8 cellular contexts compared by ENCODE assay signal in genomic region chr3:114121996-114122709, GRCh38. TPM values are rescaled to one million over a fixed set of nuclear protein-coding genes. Genes with fewer than 3 reads are reported as not detected.
DNase-seq lines count a peak whose midpoint lies in the region; ATAC-seq, FAIRE-seq and TF ChIP-seq lines count a peak whose summit lies in the region.

No MANE protein-coding gene starts in this region.

- TF ChIP-seq POLR2A in HepG2 (IDR thresholded peaks at IDR 0.05; ENCODE audit: insufficient read depth in 1 of 2, low read depth in 2 of 2, low read length in 2 of 2), result no peak

- in situ Hi-C loops in HepG2 (cut with HindIII; ENCODE audit: extremely low pct_ligation_motif_present, low pct_unique_long_range_greater_than_20kb), result no loop called here

- H3K79me2 ChIP-seq in HepG2 (ENCODE audit: insufficient read depth, low read length), result no peaks in the 10 kb centered on the region

- H3K27ac ChIP-seq in liver (ENCODE audit: low read depth in 1 of 2, low read length in 2 of 2), result peak overlapping the region in 1 of 2 donors; percentile 26
- H3K27ac ChIP-seq in HepG2 (ENCODE audit: extremely low read length, insufficient read depth, low read length), result no peak overlapping the region
- H3K27ac ChIP-seq in left lung, result peak overlapping the region; percentile 55 to 56
- H3K27ac ChIP-seq in aorta (ENCODE audit: low read depth in 1 of 2, low read length in 2 of 2), result no peak overlapping the region

- 67% methylated on average over 4 of the region's 4 CpGs for WGBS in liver
- 15% methylated on average over 4 of the region's 4 CpGs for whole genome bisulfite sequencing in HepG2 (ENCODE audit: low lambda C conversion rate)
- 50 to 57% methylated on average over 4 of the region's 4 CpGs for WGBS in aorta, 2 donors

- no peaks in the 10 kb centered on the region for H3K4me1 ChIP-seq in liver (ENCODE audit: control insufficient read depth in 4 of 4, insufficient read depth in 4 of 4, low read length in 3 of 4)
- no peaks in the 10 kb centered on the region for H3K4me1 ChIP-seq in HepG2 (ENCODE audit: insufficient read depth, low read length)
- peaks cover 0 to 4% of the 10 kb centered on the region in 2 donors for H3K4me1 ChIP-seq in left lung
- H3K4me1 ChIP-seq in aorta (ENCODE audit: control insufficient read depth in 1 of 2, insufficient read depth in 2 of 2, low read length in 2 of 2), result no peaks in the 10 kb centered on the region

- no peak overlapping the region for H3K4me2 ChIP-seq in HepG2 (ENCODE audit: low read depth, low read length)

- no peak overlapping the region for H2AFZ ChIP-seq in HepG2 (ENCODE audit: low read length)

- H4K20me1 ChIP-seq in HepG2 (ENCODE audit: insufficient read depth, low read length), result no peaks in the 10 kb centered on the region

- no TSS peak for BruUV-seq in HepG2 (replicated peaks; lab: Mats Ljungman, UMichigan)

- H3K27me3 ChIP-seq in liver (ENCODE audit: control insufficient read depth in 4 of 4, insufficient read depth in 4 of 4, low read length in 3 of 4) (peaks cover 0 to 3% (median 0%) of the 10 kb centered on the region in 4 donors), HepG2 (ENCODE audit: control insufficient read depth in 1 of 2, insufficient read depth in 2 of 2, low read length in 2 of 2) (peaks cover 0 to 4% of the 10 kb centered on the region in 2 experiments; a peak in 2 of 5 replicates), bronchial epithelial cell (ENCODE audit: control insufficient read depth, insufficient read depth, low read length) (no peaks in the 10 kb centered on the region), left lung (no peaks in the 10 kb centered on the region), aorta (ENCODE audit: control insufficient read depth in 1 of 2, insufficient read depth in 2 of 2, low read length in 1 of 2) (no peaks in the 10 kb centered on the region)

- H3K9ac ChIP-seq in liver (ENCODE audit: low read depth in 1 of 2, low read length in 2 of 2) (no peak overlapping the region), HepG2 (ENCODE audit: insufficient read depth, low read depth, low read length) (no peak overlapping the region)

- ATAC-seq in HepG2 (no peak), left lung (peak; percentile 88), aorta (ENCODE audit: low FRiP score) (peak; percentile 65)

- intact Hi-C loops in HepG2 (cut with micrococcal nuclease; ENCODE audit: unreplicated experiment) (no loop called here), left lung (cut with DNase I) (no loop called here), aorta (cut with DNase I) (no loop called here)

- POLR2A ChIA-PET in HepG2 (lab: Yijun Ruan, JAX), result no interaction called here

- TF ChIP-seq CTCF in liver (IDR thresholded peaks at IDR 0.05; ENCODE audit: low read depth, low read length, missing input control) (no peak), HepG2 (CRISPR knock-in tag; IDR thresholded peaks at IDR 0.05) (no peak), bronchial epithelial cell (IDR thresholded peaks at IDR 0.05; ENCODE audit: insufficient read depth, low read length, severe bottlenecking) (no peak), left lung (IDR thresholded peaks at IDR 0.05) (no peak)

- H3K9me3 ChIP-seq in liver (ENCODE audit: control insufficient read depth in 4 of 4, low read length in 3 of 4), result no peaks in the 10 kb centered on the region
- H3K9me3 ChIP-seq in HepG2 (ENCODE audit: low read length), result no peaks in the 10 kb centered on the region
- H3K9me3 ChIP-seq in left lung, result no peaks in the 10 kb centered on the region
- H3K9me3 ChIP-seq in aorta (ENCODE audit: control insufficient read depth, low read length), result no peaks in the 10 kb centered on the region

- FAIRE-seq in HepG2 (lab: Jason Lieb, UNC), result no peak
- FAIRE-seq in bronchial epithelial cell (lab: Jason Lieb, UNC), result no peak

- no peaks in the 10 kb centered on the region for H3K36me3 ChIP-seq in liver (ENCODE audit: control insufficient read depth in 4 of 4, insufficient read depth in 3 of 4, low read depth in 1 of 4, low read length in 3 of 4)
- H3K36me3 ChIP-seq in HepG2 (replicated peaks in 1 of 2; ENCODE audit: control insufficient read depth in 1 of 2, insufficient read depth in 2 of 2, low read length in 2 of 2), result no peaks in the 10 kb centered on the region
- H3K36me3 ChIP-seq in bronchial epithelial cell (ENCODE audit: control insufficient read depth, insufficient read depth, low read length), result no peaks in the 10 kb centered on the region
- H3K36me3 ChIP-seq in left lung, result no peaks in the 10 kb centered on the region
- no peaks in the 10 kb centered on the region for H3K36me3 ChIP-seq in aorta (ENCODE audit: control insufficient read depth in 1 of 2, insufficient read depth in 2 of 2, low read length in 1 of 2)

- TF ChIP-seq RAD21 in liver (IDR thresholded peaks at IDR 0.05) (peak in 1 of 2 donors; percentile 6), HepG2 (CRISPR knock-in tag; IDR thresholded peaks at IDR 0.05) (no peak)

- H3K4me3 ChIP-seq in liver (ENCODE audit: low read depth in 1 of 3, low read length in 3 of 3) (no peak overlapping the region), HepG2 (replicated peaks in 1 of 3; ENCODE audit: insufficient read depth in 1 of 3, low read depth in 2 of 3, low read length in 3 of 3) (no peak overlapping the region), bronchial epithelial cell (ENCODE audit: low read depth, low read length) (no peak overlapping the region), left lung (no peak overlapping the region), aorta (ENCODE audit: low read length in 2 of 2) (no peak overlapping the region)

- DNase-seq in HepG2 (ENCODE audit: low spot score) (no peak), bronchial epithelial cell (ENCODE audit: low read depth) (peak; percentile 48), left lung (no peak), aorta (no peak), NCI-H510A treated with DMSO at 0.1 percent for 48 hours (lab: John Stamatoyannopoulos, UW) (no peak), GOT3 (lab: John Stamatoyannopoulos, UW) (no peak)
- no peak for DNase-seq in activated CD8-positive, alpha-beta memory T cell treated with anti-CD3 and anti-CD28 coated beads for 24 hours

- no peak for TF ChIP-seq EP300 in HepG2 (IDR thresholded peaks at IDR 0.05; ENCODE audit: low read depth in 2 of 2, low read length in 2 of 2)
- TF ChIP-seq EP300 in HepG2 (CRISPR knock-in tag; IDR thresholded peaks at IDR 0.05; ENCODE audit: borderline replicate concordance), result no peak

- CTCF ChIA-PET in HepG2 (lab: Yijun Ruan, JAX; ENCODE audit: low intra/inter-chr PET ratio, low total read pairs), result no interaction called here

TF ChIP-seq in liver, 16 proteins besides CTCF, POLR2A, EP300 and RAD21 (continues in another document):
- TF ChIP-seq NR2F2 (IDR thresholded peaks at IDR 0.05) (peak; percentile 96), MAX (IDR thresholded peaks at IDR 0.05) (no peak)

TF ChIP-seq in HepG2, 621 proteins besides CTCF, POLR2A, EP300 and RAD21:
- TF ChIP-seq ZNF546 (CRISPR knock-in tag; conservative IDR thresholded peaks at IDR 0.05) (no peak), HMG20B (CRISPR knock-in tag; conservative IDR thresholded peaks at IDR 0.05) (no peak), BCL6 (CRISPR knock-in tag; IDR thresholded peaks at IDR 0.05) (no peak), ZNF713 (CRISPR knock-in tag; IDR thresholded peaks at IDR 0.05) (no peak), RARG (CRISPR knock-in tag; IDR thresholded peaks at IDR 0.05; ENCODE audit: low read depth) (no peak), FOXK2 (IDR thresholded peaks at IDR 0.05) (no peak), FOXK1 (CRISPR knock-in tag; IDR thresholded peaks at IDR 0.05; ENCODE audit: borderline replicate concordance, low read depth) (no peak), ZMYM3 (CRISPR knock-in tag; IDR thresholded peaks at IDR 0.05) (no peak)

RNA-seq across cellular contexts. Expression of gene DRD3, which starts 56.7 kb away (rescaled TPM):
- total RNA-seq in liver (not detected), HepG2 (2016; rRNA removed; fragmentation: Illumina TruSeq; extraction: Trizol) (not detected in 2 replicates), bronchial epithelial cell (not detected in 2 replicates), left lung (not detected), aorta (not detected)
- polyA plus RNA-seq in liver (not detected), HepG2 (2011; rRNA removed) (not detected in 2 replicates), aorta (not detected)
- not detected in 2 replicates for total RNA-seq in HepG2 (2016; cell fraction: cytosol; rRNA removed; fragmentation: Illumina TruSeq; extraction: Trizol; ENCODE audit: low read depth)
- total RNA-seq in HepG2 (2016; cell fraction: insoluble cytoplasmic fraction; rRNA removed; fragmentation: Illumina TruSeq; extraction: Trizol), result not detected in 2 replicates
- total RNA-seq in HepG2 (2016; cell fraction: membrane; rRNA removed; fragmentation: Illumina TruSeq; extraction: Trizol), result not detected in 2 replicates
- total RNA-seq in HepG2 (2016; cell fraction: nucleus; rRNA removed; fragmentation: Illumina TruSeq; extraction: Trizol), result not detected in 2 replicates
- polyA plus RNA-seq in HepG2 (2011; cell fraction: cytosol; rRNA removed), result not detected in 2 replicates
- polyA plus RNA-seq in HepG2 (2011; cell fraction: nucleus; rRNA removed), result not detected in 2 replicates
- polyA plus RNA-seq in HepG2 (2012), result not detected in 2 replicates
- not detected in 2 replicates for polyA plus RNA-seq in HepG2 (2016; cell fraction: cytosol; fragmentation: Illumina TruSeq; extraction: Trizol; ENCODE audit: low read depth)
- not detected in 2 replicates for polyA plus RNA-seq in HepG2 (2016; cell fraction: insoluble cytoplasmic fraction; fragmentation: Illumina TruSeq; extraction: Trizol; ENCODE audit: low read depth)
- not detected in 2 replicates for polyA plus RNA-seq in HepG2 (2016; cell fraction: membrane; fragmentation: Illumina TruSeq; extraction: Trizol; ENCODE audit: low read depth)
- not detected in 2 replicates for polyA plus RNA-seq in HepG2 (2016; cell fraction: nucleus; fragmentation: Illumina TruSeq; extraction: Trizol; ENCODE audit: insufficient read depth, low read depth)
- not detected in 2 replicates for polyA minus RNA-seq in HepG2 (2011; rRNA and poly(A)+ RNA removed; ENCODE audit: low replicate concordance)
- polyA minus RNA-seq in HepG2 (2011; cell fraction: cytosol; rRNA and poly(A)+ RNA removed), result not detected in 2 replicates
- not detected in 2 replicates for polyA minus RNA-seq in HepG2 (2011; cell fraction: nucleus; rRNA and poly(A)+ RNA removed)

Comparison
In these comparisons a context has a peak if more than half of its experiments do, and no peak if none do; other contexts are left out.
1. H3K27ac ChIP-seq: peak in left lung (2 of 2); none in HepG2 (single experiment) and aorta (0 of 2).